Comparison of ENCODE assay signal across 13 cellular contexts in the genomic region with DNA sequence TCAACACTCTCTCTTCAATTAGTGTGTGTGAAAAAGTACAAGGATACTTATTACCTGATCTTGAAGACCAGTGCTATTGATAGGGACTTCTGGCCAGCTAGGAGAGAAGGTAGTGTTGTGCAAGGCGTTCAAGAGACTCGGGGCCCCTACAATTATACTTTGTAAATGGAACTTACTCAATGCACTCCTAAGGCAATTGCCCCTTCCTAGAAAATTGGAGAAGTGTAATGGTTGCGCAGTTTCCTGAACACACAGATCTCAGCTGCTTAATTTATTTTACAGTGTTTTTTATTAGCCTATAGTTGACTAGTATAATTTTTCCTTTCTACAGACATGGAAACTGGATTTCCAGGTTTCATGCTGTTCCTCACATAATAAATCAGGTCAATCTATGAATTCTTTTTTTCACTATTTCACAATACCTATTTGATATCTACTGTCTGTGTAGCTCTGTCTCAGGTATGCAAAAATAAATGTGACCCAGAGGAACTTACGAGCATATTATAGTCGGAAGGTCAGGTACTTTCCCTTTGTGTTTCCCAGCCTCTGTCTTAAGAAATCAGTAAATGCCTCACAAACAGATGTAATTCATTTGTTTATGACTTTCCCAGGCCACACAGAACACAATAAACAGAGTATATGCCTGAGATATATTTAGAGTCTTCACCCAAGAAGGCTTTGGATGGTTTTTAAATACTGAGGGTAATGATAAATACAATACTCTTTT.
DNase-seq lines count a peak whose midpoint lies in the region; ATAC-seq and TF ChIP-seq lines count a peak whose summit lies in the region.
"Had no signal": no experiment of that assay in that cellular context is flagged by ENCODE, and none has a peak within 500 bp of the region (broad histone marks: within the 10 kb centered on the region; RNA-seq: fewer than 3 reads in every experiment).

No MANE protein-coding gene starts in this region.

- CTCF ChIA-PET in activated B cell treated with CpG ODN at 0.5 μM for 24 hours (lab: Charles Lee), result no interaction called here
- CTCF ChIA-PET in Caco-2 (lab: Charles Lee), result no interaction called here

- no peaks in the 10 kb centered on the region for H3K27me3 Mint-ChIP-seq in activated naive CD4-positive, alpha-beta T cell treated with anti-CD3 and anti-CD28 coated beads, Interleukin-2, amount 50 U/mL, for 24 hours
- no peaks in the 10 kb centered on the region for H3K27me3 Mint-ChIP-seq in activated B cell treated with CpG ODN at 0.5 μM for 24 hours
- H3K27me3 Mint-ChIP-seq in Caco-2 (ENCODE audit: insufficient read depth, unreplicated experiment), result no peaks in the 10 kb centered on the region

- POLR2A ChIA-PET in activated B cell treated with CpG ODN at 0.5 μM for 24 hours (lab: Charles Lee), result interaction anchor here (0.9 to 1.0 kb wide), 2 partner anchors 415 to 416 kb away, joined by 3 read pairs; a partner anchor contains a TSS
- POLR2A ChIA-PET in Caco-2 (lab: Charles Lee), result no interaction called here

- no peak for TF ChIP-seq CTCF in activated B cell treated with CpG ODN at 0.5 μM for 24 hours (IDR thresholded peaks at IDR 0.05)
- TF ChIP-seq CTCF in suprapubic skin (IDR thresholded peaks at IDR 0.05), result no peak
- no peak for TF ChIP-seq CTCF in Caco-2 (IDR thresholded peaks at IDR 0.05; ENCODE audit: insufficient read depth in 1 of 2, low read depth in 1 of 2, low read length in 1 of 2, severe bottlenecking in 1 of 2, unreplicated experiment in 1 of 2)

- TF ChIP-seq EP300 in suprapubic skin (IDR thresholded peaks at IDR 0.05), result no peak

- H3K27me3 ChIP-seq in suprapubic skin (no peaks in the 10 kb centered on the region), Caco-2 (replicated peaks; ENCODE audit: control insufficient read depth, insufficient read depth, low read length) (no peaks in the 10 kb centered on the region)
- H3K27me3 ChIP-seq: heart right ventricle, Peyer's patch, upper lobe of left lung had no signal

- H3K36me3 ChIP-seq in suprapubic skin, result no peaks in the 10 kb centered on the region
- no peaks in the 10 kb centered on the region for H3K36me3 ChIP-seq in Caco-2 (ENCODE audit: control insufficient read depth, insufficient read depth, low read length)
- H3K36me3 ChIP-seq: heart right ventricle, Peyer's patch, upper lobe of left lung had no signal

- H3K36me3 Mint-ChIP-seq in activated naive CD4-positive, alpha-beta T cell treated with anti-CD3 and anti-CD28 coated beads, Interleukin-2, amount 50 U/mL, for 24 hours, result no peaks in the 10 kb centered on the region
- peaks cover 3 to 12% of the 10 kb centered on the region in 2 donors for H3K36me3 Mint-ChIP-seq in activated naive CD4-positive, alpha-beta T cell treated with anti-CD3 and anti-CD28 coated beads, Interleukin-2, amount 50 U/mL, for 72 hours
- no peaks in the 10 kb centered on the region for H3K36me3 Mint-ChIP-seq in activated B cell treated with CpG ODN at 0.5 μM for 24 hours (ENCODE audit: low read depth)
- no peaks in the 10 kb centered on the region for H3K36me3 Mint-ChIP-seq in Caco-2 (ENCODE audit: insufficient read depth, unreplicated experiment)

- no peaks in the 10 kb centered on the region for H3K9me3 ChIP-seq in suprapubic skin
- H3K9me3 ChIP-seq in Caco-2, result no peaks in the 10 kb centered on the region
- H3K9me3 ChIP-seq: Peyer's patch had no signal

- intact Hi-C loops in activated B cell treated with CpG ODN at 0.5 μM for 24 hours (cut with micrococcal nuclease) (loop anchor here (10.0 kb wide), 1 partner anchor 53 kb away; no protein-coding TSS in a partner anchor), Caco-2 (cut with micrococcal nuclease; ENCODE audit: unreplicated experiment) (no loop called here)

- no TSS peak for BruUV-seq in Caco-2 (replicated peaks; lab: Mats Ljungman, UMichigan)

- peak overlapping the region; percentile 45 for H3K27ac ChIP-seq in suprapubic skin
- H3K27ac ChIP-seq: Peyer's patch had no signal

- H3K9me3 Mint-ChIP-seq in activated naive CD4-positive, alpha-beta T cell treated with anti-CD3 and anti-CD28 coated beads, Interleukin-2, amount 50 U/mL, for 24 hours, result peaks cover 5% of the 10 kb centered on the region
- peaks cover 3 to 6% of the 10 kb centered on the region in 2 donors for H3K9me3 Mint-ChIP-seq in activated naive CD4-positive, alpha-beta T cell treated with anti-CD3 and anti-CD28 coated beads, Interleukin-2, amount 50 U/mL, for 72 hours
- H3K9me3 Mint-ChIP-seq in activated B cell treated with CpG ODN at 0.5 μM for 24 hours (peaks cover 5% of the 10 kb centered on the region), Caco-2 (ENCODE audit: unreplicated experiment) (no peaks in the 10 kb centered on the region)

- WGBS in suprapubic skin, result 65% methylated on average over 5 of the region's 5 CpGs

- no peak overlapping the region for H3K4me3 ChIP-seq in suprapubic skin
- H3K4me3 ChIP-seq in Caco-2 (ENCODE audit: low read depth, low read length), result no peak overlapping the region
- H3K4me3 ChIP-seq: heart right ventricle, Peyer's patch, upper lobe of left lung had no signal

- peak overlapping the region; percentile 56 for H3K27ac Mint-ChIP-seq in activated naive CD4-positive, alpha-beta T cell treated with anti-CD3 and anti-CD28 coated beads, Interleukin-2, amount 50 U/mL, for 24 hours
- no peak overlapping the region for H3K27ac Mint-ChIP-seq in activated naive CD4-positive, alpha-beta T cell treated with anti-CD3 and anti-CD28 coated beads, Interleukin-2, amount 50 U/mL, for 72 hours
- H3K27ac Mint-ChIP-seq in activated B cell treated with CpG ODN at 0.5 μM for 24 hours (peak overlapping the region; percentile 48), Caco-2 (ENCODE audit: unreplicated experiment) (no peak overlapping the region)

- peaks cover 41% of the 10 kb centered on the region for H3K4me1 Mint-ChIP-seq in activated naive CD4-positive, alpha-beta T cell treated with anti-CD3 and anti-CD28 coated beads, Interleukin-2, amount 50 U/mL, for 24 hours
- H3K4me1 Mint-ChIP-seq in activated B cell treated with CpG ODN at 0.5 μM for 24 hours (peaks cover 46% of the 10 kb centered on the region), Caco-2 (ENCODE audit: low read depth, unreplicated experiment) (peaks cover 6% of the 10 kb centered on the region)

- H3K4me1 ChIP-seq in suprapubic skin (peaks cover 27% of the 10 kb centered on the region), Caco-2 (no peaks in the 10 kb centered on the region)
- H3K4me1 ChIP-seq: Peyer's patch had no signal

- ATAC-seq in activated naive CD4-positive, alpha-beta T cell treated with anti-CD3 and anti-CD28 coated beads, Interleukin-2, amount 50 U/mL, for 72 hours, result no peak
- ATAC-seq in HG03442 (IDR thresholded peaks at IDR 0.05; ENCODE audit: unreplicated experiment), result peak; percentile 24
- ATAC-seq in activated B cell treated with CpG ODN at 0.5 μM for 24 hours (ENCODE audit: low read depth), result no peak
- ATAC-seq: HCT116 had no signal

- no peak overlapping the region for H3K4me3 Mint-ChIP-seq in activated naive CD4-positive, alpha-beta T cell treated with anti-CD3 and anti-CD28 coated beads, Interleukin-2, amount 50 U/mL, for 24 hours
- H3K4me3 Mint-ChIP-seq in activated B cell treated with CpG ODN at 0.5 μM for 24 hours, result peak overlapping the region; percentile 1
- no peak overlapping the region for H3K4me3 Mint-ChIP-seq in Caco-2 (ENCODE audit: unreplicated experiment)

- no peak for DNase-seq in activated naive CD4-positive, alpha-beta T cell treated with anti-CD3 and anti-CD28 coated beads, Interleukin-2, amount 50 U/mL, for 72 hours (ENCODE audit: low spot score in 2 of 2)
- no peak for DNase-seq in activated B cell treated with CpG ODN at 0.5 μM for 24 hours
- no peak for DNase-seq in suprapubic skin (ENCODE audit: low spot score in 2 of 2)
- no peak for DNase-seq in amniotic stem cell (lab: John Stamatoyannopoulos, UW)
- no peak for DNase-seq in Caco-2
- DNase-seq in SW 1271 (lab: John Stamatoyannopoulos, UW), result no peak
- DNase-seq: heart right ventricle, NCI-H187, Peyer's patch, upper lobe of left lung had no signal

- no peak for TF ChIP-seq POLR2A in suprapubic skin (IDR thresholded peaks at IDR 0.05)

Comparison
In these comparisons a context has a peak if more than half of its experiments do, and no peak if none do; other contexts are left out.
1. H3K27ac Mint-ChIP-seq: peak in activated naive CD4-positive, alpha-beta T cell treated with anti-CD3 and anti-CD28 coated beads, Interleukin-2, amount 50 U/mL, for 24 hours (single experiment) and activated B cell treated with CpG ODN at 0.5 μM for 24 hours (single experiment); none in activated naive CD4-positive, alpha-beta T cell treated with anti-CD3 and anti-CD28 coated beads, Interleukin-2, amount 50 U/mL, for 72 hours (0 of 2) and Caco-2 (single experiment).